Comparison of ENCODE assay signal across 9 cellular contexts in genomic region chr5:178205749-178206047, GRCh38. TPM values are rescaled to one million over a fixed set of nuclear protein-coding genes. Genes with fewer than 3 reads are reported as not detected.
A peak's percentile ranks its signal among the peaks of the same experiment; 100 is the strongest.
DNase-seq lines count a peak whose midpoint lies in the region; ATAC-seq and TF ChIP-seq lines count a peak whose summit lies in the region.
"Had no signal": no experiment of that assay in that cellular context is flagged by ENCODE, and none has a peak within 500 bp of the region (broad histone marks: within the 10 kb centered on the region; RNA-seq: fewer than 3 reads in every experiment).

No MANE protein-coding gene starts in this region.

- H3K18ac ChIP-seq in IMR-90 (ENCODE audit: low read depth, low read length) = no peak overlapping the region

- CTCF ChIA-PET in IMR-90 (lab: Yijun Ruan, JAX) = interaction anchor here (1.4 kb wide), 1 partner anchor 9 kb away, joined by 3 read pairs; no protein-coding TSS in a partner anchor

- H3K36me3 ChIP-seq in IMR-90 (ENCODE audit: control insufficient read depth, insufficient read depth, low read length) (peaks cover 44% of the 10 kb centered on the region), mucosa of stomach (ENCODE audit: control insufficient read depth, insufficient read depth, low read length) (peaks cover 19% of the 10 kb centered on the region)

- peak overlapping the region; percentile 11 for H3K14ac ChIP-seq in IMR-90 (replicated peaks; ENCODE audit: low read depth, low read length)

- TF ChIP-seq CTCF in 22Rv1 (IDR thresholded peaks at IDR 0.05) (no peak), IMR-90 (conservative IDR thresholded peaks at IDR 0.05; ENCODE audit: low read depth, low read length) (no peak), chondrocyte (IDR thresholded peaks at IDR 0.05) (no peak)

- H3K4me3 ChIP-seq in IMR-90 (ENCODE audit: insufficient read depth, low read depth, low read length) (peak overlapping the region; percentile 70), mucosa of stomach (ENCODE audit: low read length) (peak overlapping the region; percentile 64)

- H3K27me3 Mint-ChIP-seq in chondrocyte (ENCODE audit: low read depth) = no peaks in the 10 kb centered on the region

- WGBS in IMR-90 (ENCODE audit: extremely low coverage in 2 of 2, insufficient read length in 1 of 2), 2 experiments = 0% methylated on average over 2 of the region's 5 CpGs; no CpG with 5 or more reads in 1 of the 2 experiments

- H3K9me1 ChIP-seq in IMR-90 (ENCODE audit: insufficient read depth, low read length) = peaks cover 23% of the 10 kb centered on the region

- H3K56ac ChIP-seq in IMR-90 (ENCODE audit: extremely low read depth, insufficient read depth, low read length) = no peak overlapping the region

- TF ChIP-seq POLR2A in IMR-90 (IDR thresholded peaks at IDR 0.05; ENCODE audit: low read depth, low read length) = no peak

- H2AK5ac ChIP-seq in IMR-90 (ENCODE audit: low read depth, low read length) = no peak overlapping the region

- H3K27ac ChIP-seq in 22Rv1 (peak overlapping the region; percentile 97), IMR-90 (ENCODE audit: insufficient read depth, low read length) (peak overlapping the region; percentile 1; the same call in 1 of the 2 replicates)

- H3K4me2 ChIP-seq in IMR-90 (ENCODE audit: low read depth, low read length) = peak overlapping the region; percentile 84

- H2AK9ac ChIP-seq in IMR-90 (replicated peaks; ENCODE audit: low read depth, low read length, poor library complexity) = no peak overlapping the region

- dilution Hi-C loops in IMR-90 (cut with HindIII; ENCODE audit: low sequenced_read_pairs, unreplicated experiment) = no loop called here

- H3K27ac Mint-ChIP-seq in chondrocyte (ENCODE audit: unreplicated experiment) = peak overlapping the region; percentile 81

- H4K5ac ChIP-seq in IMR-90 (ENCODE audit: low read depth, low read length) = no peak overlapping the region

- peaks cover 53% of the 10 kb centered on the region for H4K20me1 ChIP-seq in IMR-90 (ENCODE audit: insufficient read depth, low read length)

- H2BK15ac ChIP-seq in IMR-90 (ENCODE audit: low read depth, low read length) = no peak overlapping the region

- H3K4ac ChIP-seq in IMR-90 (ENCODE audit: low read depth, low read length) = no peak overlapping the region

- no peaks in the 10 kb centered on the region for H3K9me3 Mint-ChIP-seq in chondrocyte (ENCODE audit: low read depth)

- H3K23ac ChIP-seq in IMR-90 (ENCODE audit: low read depth, low read length) = peak overlapping the region; percentile 96

- no peak overlapping the region for H4K91ac ChIP-seq in IMR-90 (ENCODE audit: insufficient read depth, low read depth, low read length)

- H3K9me3 ChIP-seq in IMR-90 (ENCODE audit: control insufficient read depth, insufficient read depth, low read length) (no peaks in the 10 kb centered on the region), mucosa of stomach (ENCODE audit: control insufficient read depth, low read length) (no peaks in the 10 kb centered on the region)

- H3K4me1 Mint-ChIP-seq in chondrocyte (ENCODE audit: low read depth) = peaks cover 28% of the 10 kb centered on the region

- intact Hi-C loops in IMR-90 (cut with micrococcal nuclease) = no loop called here

- H3K9ac ChIP-seq in IMR-90 (ENCODE audit: low read depth, low read length) (peak overlapping the region; percentile 51), mucosa of stomach (ENCODE audit: low read length) (peak overlapping the region; percentile 71)

- H3K4me1 ChIP-seq in IMR-90 (ENCODE audit: control insufficient read depth, insufficient read depth, low read length) = peaks cover 11% of the 10 kb centered on the region
- H3K4me1 ChIP-seq in mucosa of stomach (ENCODE audit: control insufficient read depth, insufficient read depth, low read length) = peaks cover 40% of the 10 kb centered on the region

- H3K27me3 ChIP-seq in IMR-90 (ENCODE audit: control insufficient read depth, insufficient read depth, low read length) (no peaks in the 10 kb centered on the region), mucosa of stomach (ENCODE audit: control insufficient read depth, insufficient read depth, low read length) (no peaks in the 10 kb centered on the region)

- no peak overlapping the region for H4K8ac ChIP-seq in IMR-90 (ENCODE audit: low read depth in 2 of 2, low read length in 2 of 2)

- H3K4me3 Mint-ChIP-seq in chondrocyte (ENCODE audit: unreplicated experiment) = peak overlapping the region; percentile 73

- H2BK120ac ChIP-seq in IMR-90 (ENCODE audit: low read depth, low read length) = no peak overlapping the region

- ATAC-seq in IMR-90 (ENCODE audit: low read depth) = no peak
- no peak for ATAC-seq in GM21786 (IDR thresholded peaks at IDR 0.05; ENCODE audit: unreplicated experiment)

- DNase-seq in IMR-90 (no peak), chondrocyte (ENCODE audit: low spot score) (no peak), NCI-H1694 treated with DMSO at 0.1 percent for 48 hours (lab: John Stamatoyannopoulos, UW) (no peak), NCI-H187 (lab: John Stamatoyannopoulos, UW) (no peak)
- DNase-seq in activated effector memory CD4-positive, alpha-beta T cell treated with Interleukin-2 at 50 U/mL for 16 hours = no peak

- H2BK5ac ChIP-seq in IMR-90 (ENCODE audit: low read depth, low read length, poor library complexity, severe bottlenecking) = no peak overlapping the region

- POLR2A ChIA-PET in IMR-90 (lab: Charles Lee; ENCODE audit: unreplicated experiment) = no interaction called here

- BruUV-seq in IMR-90 (replicated peaks; lab: Mats Ljungman, UMichigan) = no TSS peak

- TF ChIP-seq RAD21 in IMR-90 (IDR thresholded peaks at IDR 0.05; ENCODE audit: low read length) = no peak

- no peak overlapping the region for H2BK20ac ChIP-seq in IMR-90 (ENCODE audit: low read depth, low read length)

- H3K79me1 ChIP-seq in IMR-90 (ENCODE audit: low read depth in 1 of 2, low read length in 2 of 2) = peaks cover 18 to 57% of the 10 kb centered on the region in 2 experiments; a peak in 3 of 4 replicates

- in situ Hi-C loops in IMR-90 (cut with MboI; ENCODE audit: low sequenced_read_pairs) = no loop called here

- peaks cover 34% of the 10 kb centered on the region for H3K36me3 Mint-ChIP-seq in chondrocyte (ENCODE audit: low read depth)

- no peak overlapping the region for H2AFZ ChIP-seq in IMR-90 (replicated peaks; ENCODE audit: low read length, poor library complexity)

TF ChIP-seq in IMR-90, 13 proteins besides CTCF, POLR2A, EP300 and RAD21:
- TF ChIP-seq CHD1 (IDR thresholded peaks at IDR 0.05; ENCODE audit: low read depth, low read length) = no peak

RNA-seq across cellular contexts. Expression of gene HNRNPAB, which starts 1.4 kb away (rescaled TPM):
- total RNA-seq in IMR-90 (2012; rRNA removed) (32.1 and 54.4 TPM in 2 replicates), chondrocyte (152 to 215 TPM (median 156 TPM) in 3 replicates)
- 122 and 128 TPM in 2 replicates for polyA plus RNA-seq in IMR-90 (2012; rRNA removed)
- 87.4 and 104 TPM in 2 replicates for polyA plus RNA-seq in IMR-90 (2012; cell fraction: cytosol; rRNA removed)
- polyA plus RNA-seq in IMR-90 (2012; cell fraction: nucleus; rRNA removed; ENCODE audit: low replicate concordance) = 69.1 and 95.9 TPM in 2 replicates

RNA-seq across cellular contexts. Expression of gene GMCL2, which starts 18.5 kb away (rescaled TPM):
- total RNA-seq in IMR-90 (2012; rRNA removed) = not detected in 2 replicates
- polyA plus RNA-seq in IMR-90 (2012; rRNA removed) = not detected in 2 replicates
- not detected in 2 replicates for polyA plus RNA-seq in IMR-90 (2012; cell fraction: cytosol; rRNA removed)
- polyA plus RNA-seq in IMR-90 (2012; cell fraction: nucleus; rRNA removed; ENCODE audit: low replicate concordance) = not detected in 2 replicates
- not detected in 3 replicates for total RNA-seq in chondrocyte
- total RNA-seq: LHCN-M2 had no signal

RNA-seq across cellular contexts. Expression of gene PHYKPL, which starts 26.9 kb away (rescaled TPM):
- total RNA-seq in IMR-90 (2012; rRNA removed) (8.6 and 10.0 TPM in 2 replicates), chondrocyte (40.0 to 49.1 TPM (median 43.8 TPM) in 3 replicates)
- 24.5 and 25.5 TPM in 2 replicates for polyA plus RNA-seq in IMR-90 (2012; rRNA removed)
- 11.2 and 15.3 TPM in 2 replicates for polyA plus RNA-seq in IMR-90 (2012; cell fraction: cytosol; rRNA removed)
- polyA plus RNA-seq in IMR-90 (2012; cell fraction: nucleus; rRNA removed; ENCODE audit: low replicate concordance) = 124 and 147 TPM in 2 replicates

RNA-seq across cellular contexts. Expression of gene NHP2, which starts 52.0 kb away (rescaled TPM):
- total RNA-seq in IMR-90 (2012; rRNA removed) = 278 and 302 TPM in 2 replicates
- polyA plus RNA-seq in IMR-90 (2012; rRNA removed) = 180 and 207 TPM in 2 replicates
- polyA plus RNA-seq in IMR-90 (2012; cell fraction: cytosol; rRNA removed) = 281 and 300 TPM in 2 replicates
- 73.8 and 99.0 TPM in 2 replicates for polyA plus RNA-seq in IMR-90 (2012; cell fraction: nucleus; rRNA removed; ENCODE audit: low replicate concordance)
- 72.2 to 106 TPM (median 74.1 TPM) in 3 replicates for total RNA-seq in chondrocyte
